In the genomic region with DNA sequence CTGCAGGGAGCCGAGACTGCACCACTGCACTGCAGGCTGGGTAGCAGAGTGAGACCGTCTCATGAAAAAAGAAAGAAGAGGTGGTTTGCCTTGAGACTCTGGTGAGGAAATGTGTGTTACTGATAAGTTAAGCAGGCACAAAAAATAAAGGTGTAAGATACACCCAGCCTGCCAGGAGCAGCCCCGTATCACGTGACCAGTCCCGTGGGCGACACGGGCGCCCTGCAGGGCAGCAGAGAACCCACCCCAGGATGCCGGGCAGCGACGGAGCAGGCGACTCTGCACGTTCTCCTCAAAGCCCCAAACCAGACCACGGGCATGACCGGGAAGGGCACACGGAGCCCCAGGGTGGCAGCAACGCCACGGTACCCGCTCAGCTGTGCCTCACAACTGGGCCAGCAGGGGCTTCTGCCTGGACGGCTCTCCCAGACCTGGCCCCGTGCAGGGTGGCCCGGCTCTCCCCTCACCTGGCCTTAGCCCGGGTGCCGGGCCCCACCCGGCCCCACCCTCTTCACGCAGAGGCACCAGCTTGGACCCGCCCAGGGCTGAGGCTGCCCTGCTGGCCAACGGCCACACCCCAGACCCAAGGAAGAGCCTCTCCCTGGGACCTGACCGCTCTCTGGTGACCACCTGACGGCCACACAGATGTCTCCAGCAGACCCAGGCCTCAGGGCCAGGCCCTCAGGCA, we compare ENCODE assay signal across 26 cellular contexts. TPM values are rescaled to one million over a fixed set of nuclear protein-coding genes. Genes with fewer than 3 reads are reported as not detected.
"Had no signal": no experiment of that assay in that cellular context is flagged by ENCODE, and none has a peak within 500 bp of the region (broad histone marks: within the 10 kb centered on the region; RNA-seq: fewer than 3 reads in every experiment).

No MANE protein-coding gene starts in this region.

- H3K27ac Mint-ChIP-seq: activated naive CD4-positive, alpha-beta T cell treated with anti-CD3 and anti-CD28 coated beads for 36 hours; activated naive CD8-positive, alpha-beta T cell treated with anti-CD3 and anti-CD28 coated beads, Interleukin-2, amount 10 ng/mL, durations not matched to agents 7 days and 5 days; type B pancreatic cell had no signal

- H3K9me3 Mint-ChIP-seq: activated naive CD4-positive, alpha-beta T cell treated with anti-CD3 and anti-CD28 coated beads for 36 hours; activated naive CD8-positive, alpha-beta T cell treated with anti-CD3 and anti-CD28 coated beads, Interleukin-2, amount 10 ng/mL, durations not matched to agents 7 days and 5 days; activated T-cell treated with anti-CD3 and anti-CD28 coated beads, Interleukin-2, amount 50 U/mL, for 4 hours; endodermal cell; naive B cell; type B pancreatic cell had no signal

- DNase-seq: activated CD4-positive, alpha-beta T cell treated with anti-CD3 and anti-CD28 coated beads for 1 hour; activated CD4-positive, alpha-beta T cell treated with anti-CD3 and anti-CD28 coated beads, Interleukin-2, amount 50 U/mL, for 1 hour; activated CD8-positive, alpha-beta memory T cell treated with anti-CD3 and anti-CD28 coated beads for 24 hours; activated CD8-positive, alpha-beta memory T cell treated with anti-CD3 and anti-CD28 coated beads, Interleukin-2, amount 50 U/mL, for 4 hours; activated effector memory CD4-positive, alpha-beta T cell treated with Interleukin-2 at 50 U/mL for 16 hours; activated naive CD4-positive, alpha-beta T cell treated with anti-CD3 and anti-CD28 coated beads for 36 hours; activated naive CD8-positive, alpha-beta T cell treated with anti-CD3 and anti-CD28 coated beads, Interleukin-2, amount 10 ng/mL, durations not matched to agents 7 days and 5 days; activated T-cell treated with anti-CD3 and anti-CD28 coated beads, Interleukin-2, amount 50 U/mL, for 4 hours; amygdala; cerebellar nuclear complex; cortex of kidney; endodermal cell; heart right ventricle; kidney; lower lobe of right lung; mesendoderm; naive B cell; right cardiac atrium; stimulated activated CD4-positive, alpha-beta T cell treated with anti-CD3 and anti-CD28 coated beads, Interleukin-1b, Interleukin-23, amount 100 ng/mL, for 48 hours; T-helper 1 cell; testis had no signal

- H3K4me3 Mint-ChIP-seq: activated naive CD4-positive, alpha-beta T cell treated with anti-CD3 and anti-CD28 coated beads for 36 hours; activated naive CD8-positive, alpha-beta T cell treated with anti-CD3 and anti-CD28 coated beads, Interleukin-2, amount 10 ng/mL, durations not matched to agents 7 days and 5 days; activated T-cell treated with anti-CD3 and anti-CD28 coated beads, Interleukin-2, amount 50 U/mL, for 4 hours; endodermal cell; naive B cell; type B pancreatic cell had no signal

- H3K27me3 Mint-ChIP-seq: activated naive CD8-positive, alpha-beta T cell treated with anti-CD3 and anti-CD28 coated beads, Interleukin-2, amount 10 ng/mL, durations not matched to agents 7 days and 5 days; naive B cell; type B pancreatic cell had no signal

- ATAC-seq: activated T-cell treated with anti-CD3 and anti-CD28 coated beads, Interleukin-2, amount 50 U/mL, for 4 hours; heart right ventricle; left lobe of liver; lower lobe of right lung had no signal

- H3K4me1 Mint-ChIP-seq: endodermal cell had no signal

RNA-seq across cellular contexts. Expression of a gene that starts 8.1 kb away (rescaled TPM):
- total RNA-seq: bronchial epithelial cell had no signal

RNA-seq across cellular contexts. Expression of a gene that starts 15.6 kb away (rescaled TPM):
- total RNA-seq: bronchial epithelial cell, fibroblast of villous mesenchyme, left lobe of liver, pulmonary artery endothelial cell, testis had no signal
